In the genomic region with DNA sequence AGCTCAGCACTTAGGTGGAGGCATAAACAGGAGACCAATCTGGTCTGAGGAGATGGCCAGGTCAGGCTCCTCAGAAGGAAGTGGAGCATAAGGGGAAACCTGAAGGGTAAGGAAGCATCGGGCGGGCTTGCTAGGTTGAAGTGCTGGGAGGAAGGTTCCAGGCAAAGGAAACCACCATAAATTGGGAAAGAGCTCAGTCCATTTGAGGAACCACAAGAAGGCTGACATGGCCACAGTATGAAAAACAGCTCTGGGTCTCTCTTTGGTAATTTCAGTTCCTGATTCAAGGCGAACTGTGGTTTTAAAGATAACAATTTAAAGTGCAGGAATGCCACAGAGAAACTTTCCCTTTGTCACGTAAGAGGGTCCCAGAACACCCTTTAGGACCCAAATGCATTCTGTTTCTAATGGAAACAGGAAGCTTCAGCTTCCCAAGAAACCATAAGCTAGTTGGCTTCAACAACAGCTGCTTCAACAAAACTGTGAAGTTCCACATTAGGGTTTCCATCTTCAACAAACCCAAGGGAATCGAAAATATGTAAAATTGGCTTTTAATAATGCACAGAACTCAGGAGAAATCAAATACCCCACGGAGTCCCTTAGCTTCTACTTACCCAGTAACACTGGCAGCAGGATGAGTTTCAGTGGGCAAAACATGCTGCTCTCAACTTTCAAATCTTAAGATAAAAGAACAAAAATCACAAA, we compare ENCODE assay signal across 10 cellular contexts. TPM values are rescaled to one million over a fixed set of nuclear protein-coding genes. Genes with fewer than 3 reads are reported as not detected.
DNase-seq lines count a peak whose midpoint lies in the region; ATAC-seq and TF ChIP-seq lines count a peak whose summit lies in the region.
"Had no signal": no experiment of that assay in that cellular context is flagged by ENCODE, and none has a peak within 500 bp of the region (broad histone marks: within the 10 kb centered on the region; RNA-seq: fewer than 3 reads in every experiment).

No MANE protein-coding gene starts in this region.

- peak overlapping the region; percentile 46 for H3K4me2 ChIP-seq in MM.1S (ENCODE audit: low read depth, low read length)

- peaks cover 9% of the 10 kb centered on the region; the same call in 1 of the 2 replicates for H3F3A ChIP-seq in MM.1S (ENCODE audit: insufficient read depth, low read length)

- DNase-seq in GM12865 (ENCODE audit: low read depth), result peak; percentile 61
- peak; percentile 32 for DNase-seq in MM.1S
- no peak for DNase-seq in activated T-helper 1 cell treated with anti-CD3 and anti-CD28 coated beads, Interleukin-12 subunit alpha, Interleukin-12 subunit beta, Interleukin-2, Interleukin-4 antibody, amounts not matched to agents 30 ng/mL and 10 ng/mL and 1 ng/mL, durations not matched to agents 14 hours and 24 hours and 36 hours (ENCODE audit: low spot score)
- no peak for DNase-seq in NCI-H2081 (lab: John Stamatoyannopoulos, UW)
- no peak for DNase-seq in GM20000 (ENCODE audit: low spot score)
- no peak for DNase-seq in activated gamma-delta T cell treated with Interleukin-2 at 50 U/mL for 16 hours
- DNase-seq: endodermal cell, NCI-H774 had no signal

- H3K27me3 ChIP-seq in MM.1S (replicated peaks; ENCODE audit: insufficient read depth, low read length), result peaks cover 69% of the 10 kb centered on the region
- H3K27me3 ChIP-seq in mucosa of rectum (ENCODE audit: control insufficient read depth in 2 of 2, insufficient read depth in 2 of 2, low read length in 2 of 2), result no peaks in the 10 kb centered on the region

- TF ChIP-seq CTCF in GM12865 (IDR thresholded peaks at IDR 0.05; ENCODE audit: insufficient read depth, low read depth, low read length, missing control alignments), result no peak
- no peak for TF ChIP-seq CTCF in MM.1S (IDR thresholded peaks at IDR 0.05; ENCODE audit: low read length)
- TF ChIP-seq CTCF in GM20000 (IDR thresholded peaks at IDR 0.05; ENCODE audit: extremely low read depth, missing control alignments), result no peak

- no peak for ATAC-seq in GM18870 (IDR thresholded peaks at IDR 0.05; ENCODE audit: unreplicated experiment)

- no peaks in the 10 kb centered on the region for H3K9me3 ChIP-seq in MM.1S (replicated peaks; ENCODE audit: insufficient read depth, low read length)
- no peaks in the 10 kb centered on the region for H3K9me3 ChIP-seq in mucosa of rectum (ENCODE audit: control insufficient read depth in 2 of 2, low read length in 2 of 2)

- H3K9ac ChIP-seq in MM.1S (ENCODE audit: low read length), result no peak overlapping the region
- peak overlapping the region in 1 of 2 donors; percentile 27 for H3K9ac ChIP-seq in mucosa of rectum (ENCODE audit: low read depth in 1 of 2, low read length in 2 of 2)

- peak overlapping the region; percentile 83 for H3K4me3 Mint-ChIP-seq in activated T-helper 1 cell treated with anti-CD3 and anti-CD28 coated beads, Interleukin-12 subunit alpha, Interleukin-12 subunit beta, Interleukin-2, Interleukin-4 antibody, amounts not matched to agents 30 ng/mL and 10 ng/mL and 1 ng/mL, durations not matched to agents 14 hours and 24 hours and 36 hours
- H3K4me3 Mint-ChIP-seq: endodermal cell had no signal

- H3K36me3 ChIP-seq in MM.1S (replicated peaks; ENCODE audit: insufficient read depth, low read length) (no peaks in the 10 kb centered on the region), mucosa of rectum (ENCODE audit: control insufficient read depth in 2 of 2, insufficient read depth in 2 of 2, low read length in 2 of 2) (no peaks in the 10 kb centered on the region)

- H3K27ac ChIP-seq in MM.1S (ENCODE audit: low read length) (no peak overlapping the region), mucosa of rectum (ENCODE audit: low read depth in 2 of 2, low read length in 2 of 2) (peak overlapping the region; percentile 68 to 83)

- H4K20me1 ChIP-seq in MM.1S (ENCODE audit: insufficient read depth, low read length), result no peaks in the 10 kb centered on the region; the same call in 1 of the 2 replicates

- H3K9me2 ChIP-seq in MM.1S (replicated peaks; ENCODE audit: insufficient read depth, low read length), result no peaks in the 10 kb centered on the region

- H3K79me2 ChIP-seq in MM.1S (ENCODE audit: low read length), result no peaks in the 10 kb centered on the region

- H3K4me1 Mint-ChIP-seq in activated T-helper 1 cell treated with anti-CD3 and anti-CD28 coated beads, Interleukin-12 subunit alpha, Interleukin-12 subunit beta, Interleukin-2, Interleukin-4 antibody, amounts not matched to agents 30 ng/mL and 10 ng/mL and 1 ng/mL, durations not matched to agents 14 hours and 24 hours and 36 hours (ENCODE audit: low read depth), result peaks cover 96% of the 10 kb centered on the region

- H3K4me3 ChIP-seq in GM12865 (ENCODE audit: low read depth, low read length), result peak overlapping the region; percentile 27
- no peak overlapping the region for H3K4me3 ChIP-seq in MM.1S (ENCODE audit: low read length)
- peak overlapping the region in 1 of 2 donors; percentile 58 for H3K4me3 ChIP-seq in mucosa of rectum (ENCODE audit: low read length in 2 of 2)

- peaks cover 15% of the 10 kb centered on the region for H3K4me1 ChIP-seq in MM.1S (ENCODE audit: low read length)
- H3K4me1 ChIP-seq in mucosa of rectum (ENCODE audit: control insufficient read depth in 2 of 2, insufficient read depth in 2 of 2, low read length in 2 of 2), result peaks cover 33 to 36% of the 10 kb centered on the region in 2 donors

- peaks cover 64% of the 10 kb centered on the region for H3K36me3 Mint-ChIP-seq in activated T-helper 1 cell treated with anti-CD3 and anti-CD28 coated beads, Interleukin-12 subunit alpha, Interleukin-12 subunit beta, Interleukin-2, Interleukin-4 antibody, amounts not matched to agents 30 ng/mL and 10 ng/mL and 1 ng/mL, durations not matched to agents 14 hours and 24 hours and 36 hours (ENCODE audit: low read depth)

- no peaks in the 10 kb centered on the region for H3K27me3 Mint-ChIP-seq in activated T-helper 1 cell treated with anti-CD3 and anti-CD28 coated beads, Interleukin-12 subunit alpha, Interleukin-12 subunit beta, Interleukin-2, Interleukin-4 antibody, amounts not matched to agents 30 ng/mL and 10 ng/mL and 1 ng/mL, durations not matched to agents 14 hours and 24 hours and 36 hours (ENCODE audit: insufficient read depth)

- H3K9me3 Mint-ChIP-seq in activated T-helper 1 cell treated with anti-CD3 and anti-CD28 coated beads, Interleukin-12 subunit alpha, Interleukin-12 subunit beta, Interleukin-2, Interleukin-4 antibody, amounts not matched to agents 30 ng/mL and 10 ng/mL and 1 ng/mL, durations not matched to agents 14 hours and 24 hours and 36 hours, result peaks cover 3% of the 10 kb centered on the region
- H3K9me3 Mint-ChIP-seq: endodermal cell had no signal

- peak overlapping the region; percentile 94 for H3K27ac Mint-ChIP-seq in activated T-helper 1 cell treated with anti-CD3 and anti-CD28 coated beads, Interleukin-12 subunit alpha, Interleukin-12 subunit beta, Interleukin-2, Interleukin-4 antibody, amounts not matched to agents 30 ng/mL and 10 ng/mL and 1 ng/mL, durations not matched to agents 14 hours and 24 hours and 36 hours
- H3K27ac Mint-ChIP-seq: endodermal cell had no signal

- intact Hi-C loops in activated T-helper 1 cell treated with anti-CD3 and anti-CD28 coated beads, Interleukin-12 subunit alpha, Interleukin-12 subunit beta, Interleukin-2, Interleukin-4 antibody, amounts not matched to agents 30 ng/mL and 10 ng/mL and 1 ng/mL, durations not matched to agents 14 hours and 24 hours and 36 hours (cut with micrococcal nuclease), result no loop called here

- no peak overlapping the region for H2AFZ ChIP-seq in MM.1S (ENCODE audit: low read length)

RNA-seq across cellular contexts. Expression of gene JAML, which starts 10.4 kb away (rescaled TPM):
- 264 and 271 TPM in 2 replicates for total RNA-seq in activated T-helper 1 cell treated with anti-CD3 and anti-CD28 coated beads, Interleukin-12 subunit alpha, Interleukin-12 subunit beta, Interleukin-2, Interleukin-4 antibody, amounts not matched to agents 30 ng/mL and 10 ng/mL and 1 ng/mL, durations not matched to agents 14 hours and 24 hours and 36 hours

RNA-seq across cellular contexts. Expression of gene MPZL3, which starts 37.8 kb away (rescaled TPM):
- 63.5 and 69.3 TPM in 2 replicates for total RNA-seq in activated T-helper 1 cell treated with anti-CD3 and anti-CD28 coated beads, Interleukin-12 subunit alpha, Interleukin-12 subunit beta, Interleukin-2, Interleukin-4 antibody, amounts not matched to agents 30 ng/mL and 10 ng/mL and 1 ng/mL, durations not matched to agents 14 hours and 24 hours and 36 hours

RNA-seq across cellular contexts. Expression of gene SCN2B, which starts 37.9 kb away (rescaled TPM):
- total RNA-seq in activated T-helper 1 cell treated with anti-CD3 and anti-CD28 coated beads, Interleukin-12 subunit alpha, Interleukin-12 subunit beta, Interleukin-2, Interleukin-4 antibody, amounts not matched to agents 30 ng/mL and 10 ng/mL and 1 ng/mL, durations not matched to agents 14 hours and 24 hours and 36 hours, result not detected in 2 replicates

RNA-seq across cellular contexts. Expression of gene MPZL2, which starts 49.7 kb away (rescaled TPM):
- total RNA-seq in activated T-helper 1 cell treated with anti-CD3 and anti-CD28 coated beads, Interleukin-12 subunit alpha, Interleukin-12 subunit beta, Interleukin-2, Interleukin-4 antibody, amounts not matched to agents 30 ng/mL and 10 ng/mL and 1 ng/mL, durations not matched to agents 14 hours and 24 hours and 36 hours, result 13.2 and 15.9 TPM in 2 replicates

Comparison
In these comparisons a context has a peak if more than half of its experiments do, and no peak if none do; other contexts are left out.
1. DNase-seq: peak in GM12865 (single experiment) and MM.1S (single experiment); none in activated T-helper 1 cell treated with anti-CD3 and anti-CD28 coated beads, Interleukin-12 subunit alpha, Interleukin-12 subunit beta, Interleukin-2, Interleukin-4 antibody, amounts not matched to agents 30 ng/mL and 10 ng/mL and 1 ng/mL, durations not matched to agents 14 hours and 24 hours and 36 hours (single experiment), NCI-H2081 (0 of 2), GM20000 (single experiment) and activated gamma-delta T cell treated with Interleukin-2 at 50 U/mL for 16 hours (single experiment).